ENCODE assay signal across 1 cellular context in the genomic region with DNA sequence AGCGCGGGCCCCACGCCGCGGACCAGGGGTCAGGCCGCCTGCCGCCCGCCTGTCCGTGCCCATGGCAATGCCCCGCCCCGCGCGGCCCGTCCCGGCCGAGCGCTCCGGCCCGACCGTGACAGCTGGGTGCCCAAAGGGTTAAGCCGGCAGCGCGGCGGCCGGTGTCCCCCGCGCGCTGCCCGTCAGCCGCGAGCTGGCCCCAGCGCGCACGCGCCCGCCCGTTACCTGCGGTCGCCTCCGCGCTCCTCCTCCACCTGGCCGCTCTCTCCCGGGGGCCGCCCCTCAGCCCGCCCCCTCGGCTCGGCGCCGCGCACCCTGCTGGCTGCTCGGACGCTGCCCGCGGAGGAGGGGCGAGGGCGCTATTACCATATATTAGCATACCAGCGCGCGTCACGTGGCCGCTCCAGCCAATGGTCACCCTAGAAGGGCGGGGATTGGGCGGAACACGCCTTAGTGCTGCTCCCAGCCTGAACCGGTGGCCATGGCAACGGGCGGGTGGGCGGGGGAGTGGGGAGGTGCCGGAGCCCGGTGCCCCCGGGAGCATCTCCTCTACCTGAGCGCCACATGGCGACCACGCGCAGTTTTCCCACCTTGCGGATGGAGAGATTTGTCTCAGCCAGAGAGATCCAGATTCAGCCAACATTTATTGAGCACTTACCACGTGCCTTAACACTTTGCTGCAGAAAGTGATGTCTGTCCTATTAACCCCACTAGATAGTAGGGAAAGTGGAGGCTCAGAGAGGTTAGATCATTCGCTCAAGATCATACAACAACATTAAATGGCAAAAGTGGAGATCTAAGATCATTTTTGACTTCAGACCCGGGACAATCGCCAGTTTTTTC.
TF ChIP-seq lines count a peak whose summit lies in the region.

PHC2 (minus strand) TSS at position 345 of the 843 bp plus-strand sequence. CDS start 55,556 bp downstream, outside the sequence.

TF ChIP-seq in K562, 482 proteins besides CTCF, POLR2A, EP300 and RAD21 (continued from another document):
- TF ChIP-seq, protein P1, sequence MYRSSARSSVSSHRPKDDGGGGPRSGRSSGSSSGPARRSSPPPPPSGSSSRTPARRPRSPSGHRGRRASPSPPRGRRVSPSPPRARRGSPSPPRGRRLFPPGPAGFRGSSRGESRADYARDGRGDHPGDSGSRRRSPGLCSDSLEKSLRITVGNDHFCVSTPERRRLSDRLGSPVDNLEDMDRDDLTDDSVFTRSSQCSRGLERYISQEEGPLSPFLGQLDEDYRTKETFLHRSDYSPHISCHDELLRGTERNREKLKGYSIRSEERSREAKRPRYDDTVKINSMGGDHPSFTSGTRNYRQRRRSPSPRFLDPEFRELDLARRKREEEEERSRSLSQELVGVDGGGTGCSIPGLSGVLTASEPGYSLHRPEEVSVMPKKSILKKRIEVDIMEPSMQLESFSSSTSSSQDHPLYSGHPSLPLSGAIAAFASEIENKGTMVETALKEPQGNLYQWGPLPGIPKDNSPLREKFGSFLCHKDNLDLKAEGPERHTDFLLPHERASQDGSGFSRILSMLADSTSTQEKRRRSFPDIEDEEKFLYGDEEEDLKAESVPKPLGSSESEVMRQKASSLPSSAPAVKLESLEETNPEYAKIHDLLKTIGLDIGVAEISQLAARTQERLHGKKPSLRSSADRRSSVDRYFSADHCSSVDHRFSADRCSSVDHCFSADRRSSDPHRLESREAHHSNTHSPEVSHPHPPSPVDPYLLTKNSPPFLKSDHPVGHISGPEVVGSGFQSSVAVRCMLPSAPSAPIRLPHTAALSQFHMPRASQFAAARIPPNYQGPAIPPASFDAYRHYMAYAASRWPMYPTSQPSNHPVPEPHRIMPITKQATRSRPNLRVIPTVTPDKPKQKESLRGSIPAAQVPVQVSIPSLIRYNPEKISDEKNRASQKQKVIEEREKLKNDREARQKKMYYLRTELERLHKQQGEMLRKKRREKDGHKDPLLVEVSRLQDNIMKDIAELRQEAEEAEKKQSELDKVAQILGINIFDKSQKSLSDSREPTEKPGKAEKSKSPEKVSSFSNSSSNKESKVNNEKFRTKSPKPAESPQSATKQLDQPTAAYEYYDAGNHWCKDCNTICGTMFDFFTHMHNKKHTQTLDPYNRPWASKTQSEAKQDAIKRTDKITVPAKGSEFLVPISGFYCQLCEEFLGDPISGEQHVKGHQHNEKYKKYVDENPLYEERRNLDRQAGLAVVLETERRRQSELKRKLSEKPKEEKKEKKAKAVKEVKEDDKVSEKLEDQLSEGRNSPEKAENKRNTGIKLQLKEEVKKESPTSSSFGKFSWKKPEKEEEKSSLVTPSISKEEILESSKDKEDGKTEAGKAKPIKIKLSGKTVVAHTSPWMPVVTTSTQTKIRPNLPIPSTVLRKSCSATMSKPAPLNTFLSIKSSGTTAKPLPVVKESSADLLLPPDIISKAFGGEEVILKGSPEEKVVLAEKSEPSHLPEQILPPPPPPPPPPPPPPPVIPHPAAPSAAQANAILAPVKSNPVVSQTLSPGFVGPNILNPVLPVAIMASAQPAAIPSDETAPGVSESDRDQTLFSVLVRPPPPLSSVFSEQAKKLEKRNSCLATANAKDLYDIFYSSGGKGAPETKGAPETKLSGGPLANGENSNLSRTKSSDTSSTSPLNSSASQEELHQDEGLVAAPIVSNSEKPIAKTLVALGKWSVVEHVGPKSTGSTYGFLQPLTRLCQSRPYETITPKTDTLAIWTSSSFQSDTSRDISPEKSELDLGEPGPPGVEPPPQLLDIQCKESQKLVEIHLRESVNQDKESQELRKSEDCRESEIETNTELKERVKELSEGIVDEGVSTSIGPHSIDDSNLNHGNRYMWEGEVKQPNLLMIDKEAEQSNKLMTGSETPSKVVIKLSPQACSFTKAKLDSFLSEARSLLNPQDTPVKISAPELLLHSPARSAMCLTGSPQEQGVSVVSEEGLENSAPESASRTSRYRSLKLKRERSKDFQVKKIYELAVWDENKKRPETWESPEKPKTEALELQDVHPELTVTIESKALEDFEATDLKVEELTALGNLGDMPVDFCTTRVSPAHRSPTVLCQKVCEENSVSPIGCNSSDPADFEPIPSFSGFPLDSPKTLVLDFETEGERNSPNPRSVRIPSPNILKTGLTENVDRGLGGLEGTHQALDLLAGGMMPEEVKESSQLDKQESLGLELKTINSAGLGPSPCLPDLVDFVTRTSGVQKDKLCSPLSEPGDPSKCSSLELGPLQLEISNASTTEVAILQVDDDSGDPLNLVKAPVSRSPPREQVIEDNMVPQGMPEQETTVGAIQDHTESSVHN (IDR thresholded peaks at IDR 0.05; ENCODE audit: borderline replicate concordance in 1 of 2, low read depth in 1 of 2) = no peak
- TF ChIP-seq ZBTB2 (IDR thresholded peaks at IDR 0.05) = no peak
- TF ChIP-seq GABPB1 (CRISPR knock-in tag; IDR thresholded peaks at IDR 0.05) = no peak
